In genomic region chr17:31008374-31009035, GRCh38 we compare ENCODE assay signal across 8 cellular contexts. TPM values are rescaled to one million over a fixed set of nuclear protein-coding genes. Genes with fewer than 3 reads are reported as not detected.
A peak's percentile ranks its signal among the peaks of the same experiment; 100 is the strongest.
DNase-seq lines count a peak whose midpoint lies in the region; ATAC-seq and TF ChIP-seq lines count a peak whose summit lies in the region.

No MANE protein-coding gene starts in this region.

- peaks cover 24% of the 10 kb centered on the region for H3K36me3 Mint-ChIP-seq in mesothelial cell of epicardium

- H3K9me3 Mint-ChIP-seq in mesothelial cell of epicardium, result peaks cover 3% of the 10 kb centered on the region

- H3K27ac ChIP-seq in AG04450 (ENCODE audit: low read depth, low read length), result peak overlapping the region; percentile 31

- POLR2A ChIA-PET in AG04450 (lab: Yijun Ruan, JAX), result interaction anchor here (1.1 to 1.3 kb wide), 2 partner anchors 86 to 88 kb away, joined by 3 to 4 read pairs; partner anchors contain the start of gene NF1

- CTCF ChIA-PET in AG04450 (lab: Charles Lee), result interaction anchor here (0.7 to 1.0 kb wide), 2 partner anchors 98 to 209 kb away, joined by 3 to 5 read pairs; no protein-coding TSS in a partner anchor

- H3K27ac Mint-ChIP-seq in mesothelial cell of epicardium, result peak overlapping the region; percentile 96

- no peak for DNase-seq in AG04450 (ENCODE audit: low read depth, low spot score)
- peak; percentile 16 for DNase-seq in NCI-H2227 treated with DMSO at 0.1 percent for 48 hours (lab: John Stamatoyannopoulos, UW)
- peak; percentile 38 for DNase-seq in activated T-cell treated with anti-CD3 and anti-CD28 coated beads for 48 hours (ENCODE audit: low read depth)
- no peak for DNase-seq in epithelial cell of proximal tubule (ENCODE audit: low read depth)
- DNase-seq in mesothelial cell of epicardium (ENCODE audit: low spot score in 2 of 2, unreplicated experiment in 2 of 2), result peak; percentile 42 to 75
- peak; percentile 17 for DNase-seq in stimulated activated CD8-positive, alpha-beta memory T cell treated with anti-CD3 and anti-CD28 coated beads, Interleukin-15, amount 100 ng/mL, for 1 hour (ENCODE audit: low read depth)

- peaks cover 2% of the 10 kb centered on the region for H3K27me3 Mint-ChIP-seq in mesothelial cell of epicardium (ENCODE audit: low read depth)

- H3K4me1 Mint-ChIP-seq in mesothelial cell of epicardium, result peaks cover 18% of the 10 kb centered on the region

- H3K27me3 ChIP-seq in AG04450 (ENCODE audit: control insufficient read depth, insufficient read depth, low read length), result no peaks in the 10 kb centered on the region

- H3K4me3 Mint-ChIP-seq in mesothelial cell of epicardium, result peak overlapping the region; percentile 90

- no peak for TF ChIP-seq CTCF in AG04450 (IDR thresholded peaks at IDR 0.05; ENCODE audit: low read depth, low read length)
- TF ChIP-seq CTCF in epithelial cell of proximal tubule (conservative IDR thresholded peaks at IDR 0.05; ENCODE audit: low read depth, low read length), result no peak
- TF ChIP-seq CTCF in mesothelial cell of epicardium (IDR thresholded peaks at IDR 0.05; ENCODE audit: unreplicated experiment), result no peak

- H3K9me3 ChIP-seq in AG04450 (ENCODE audit: control insufficient read depth, insufficient read depth, low read length), result peaks cover 3% of the 10 kb centered on the region; the same call in 1 of the 2 replicates

- H3K4me3 ChIP-seq in AG04450 (ENCODE audit: low read depth, low read length) (peak overlapping the region; percentile 55), epithelial cell of proximal tubule (ENCODE audit: low read depth, low read length) (peak overlapping the region; percentile 74)

- peak; percentile 73 for ATAC-seq in GM19397 (IDR thresholded peaks at IDR 0.05; ENCODE audit: unreplicated experiment)
- ATAC-seq in GM18873 (IDR thresholded peaks at IDR 0.05; ENCODE audit: low FRiP score, unreplicated experiment), result no peak

RNA-seq across cellular contexts. Expression of gene RNF135, which starts 37.7 kb away (rescaled TPM):
- polyA plus RNA-seq in AG04450 (2011; rRNA removed), result 14.6 and 15.9 TPM in 2 replicates
- 7.5 and 7.9 TPM in 2 replicates for polyA minus RNA-seq in AG04450 (2011; rRNA and poly(A)+ RNA removed)
- total RNA-seq in epithelial cell of proximal tubule, result 12.2 and 15.3 TPM in 2 replicates
- 15.4 to 15.8 TPM (median 15.7 TPM) in 3 replicates for total RNA-seq in mesothelial cell of epicardium

Comparison
In these comparisons a context has a peak if more than half of its experiments do, and no peak if none do; other contexts are left out.
1. DNase-seq: peak in NCI-H2227 treated with DMSO at 0.1 percent for 48 hours (single experiment), activated T-cell treated with anti-CD3 and anti-CD28 coated beads for 48 hours (single experiment), mesothelial cell of epicardium (2 of 2) and stimulated activated CD8-positive, alpha-beta memory T cell treated with anti-CD3 and anti-CD28 coated beads, Interleukin-15, amount 100 ng/mL, for 1 hour (single experiment); none in AG04450 (single experiment) and epithelial cell of proximal tubule (single experiment).